Comparison of ENCODE assay signal across 8 cellular contexts in genomic region chr1:119647228-119647733, GRCh38. TPM values are rescaled to one million over a fixed set of nuclear protein-coding genes. Genes with fewer than 3 reads are reported as not detected.
DNase-seq lines count a peak whose midpoint lies in the region; ATAC-seq and TF ChIP-seq lines count a peak whose summit lies in the region.

No MANE protein-coding gene starts in this region.

- peak overlapping the region; percentile 62 for H3K4me3 Mint-ChIP-seq in activated naive CD4-positive, alpha-beta T cell treated with anti-CD3 and anti-CD28 coated beads, Interleukin-2, amount 10 ng/mL, durations not matched to agents 7 days and 5 days
- peak overlapping the region; percentile 83 for H3K4me3 Mint-ChIP-seq in activated naive CD8-positive, alpha-beta T cell treated with anti-CD3 and anti-CD28 coated beads for 36 hours
- H3K4me3 Mint-ChIP-seq in stimulated activated naive CD8-positive, alpha-beta T cell treated with anti-CD3 and anti-CD28 coated beads, Interleukin-15, amount 100 ng/mL, for 72 hours, result peak overlapping the region; percentile 83 to 87

- H3K36me3 ChIP-seq in iPS-18a (ENCODE audit: control insufficient read depth, low read depth, low read length), result no peaks in the 10 kb centered on the region

- in situ Hi-C loops in GM13977 (cut with MboI; ENCODE audit: low pct_unique_long_range_greater_than_20kb, low sequenced_read_pairs, unreplicated experiment), result no loop called here

- H3K27ac Mint-ChIP-seq in activated naive CD4-positive, alpha-beta T cell treated with anti-CD3 and anti-CD28 coated beads, Interleukin-2, amount 10 ng/mL, durations not matched to agents 7 days and 5 days, result no peak overlapping the region
- H3K27ac Mint-ChIP-seq in activated naive CD8-positive, alpha-beta T cell treated with anti-CD3 and anti-CD28 coated beads for 36 hours, result no peak overlapping the region
- H3K27ac Mint-ChIP-seq in stimulated activated naive CD8-positive, alpha-beta T cell treated with anti-CD3 and anti-CD28 coated beads, Interleukin-15, amount 100 ng/mL, for 72 hours, result no peak overlapping the region

- H3K36me3 Mint-ChIP-seq in activated naive CD4-positive, alpha-beta T cell treated with anti-CD3 and anti-CD28 coated beads, Interleukin-2, amount 10 ng/mL, durations not matched to agents 7 days and 5 days, result no peaks in the 10 kb centered on the region
- no peaks in the 10 kb centered on the region for H3K36me3 Mint-ChIP-seq in activated naive CD8-positive, alpha-beta T cell treated with anti-CD3 and anti-CD28 coated beads for 36 hours

- H3K27me3 Mint-ChIP-seq in activated naive CD4-positive, alpha-beta T cell treated with anti-CD3 and anti-CD28 coated beads, Interleukin-2, amount 10 ng/mL, durations not matched to agents 7 days and 5 days, result peaks cover 81% of the 10 kb centered on the region
- H3K27me3 Mint-ChIP-seq in activated naive CD8-positive, alpha-beta T cell treated with anti-CD3 and anti-CD28 coated beads for 36 hours, result peaks cover 89% of the 10 kb centered on the region
- H3K27me3 Mint-ChIP-seq in stimulated activated naive CD8-positive, alpha-beta T cell treated with anti-CD3 and anti-CD28 coated beads, Interleukin-15, amount 100 ng/mL, for 72 hours, result peaks cover 90% of the 10 kb centered on the region

- peak overlapping the region; percentile 29 for H3K27ac ChIP-seq in iPS-18a (ENCODE audit: low read length)

- peaks cover 21% of the 10 kb centered on the region for H3K27me3 ChIP-seq in iPS-18a (ENCODE audit: control insufficient read depth, insufficient read depth, low read length)

- DNase-seq in activated naive CD4-positive, alpha-beta T cell treated with anti-CD3 and anti-CD28 coated beads, Interleukin-2, amount 10 ng/mL, durations not matched to agents 7 days and 5 days, result no peak
- no peak for DNase-seq in activated naive CD4-positive, alpha-beta T cell treated with anti-CD3 and anti-CD28 coated beads, Interleukin-2, amount 50 U/mL, for 16 hours
- no peak for DNase-seq in activated naive CD8-positive, alpha-beta T cell treated with anti-CD3 and anti-CD28 coated beads for 36 hours
- DNase-seq in stimulated activated naive CD8-positive, alpha-beta T cell treated with anti-CD3 and anti-CD28 coated beads, Interleukin-15, amount 100 ng/mL, for 72 hours, result no peak
- DNase-seq in GM13977 (ENCODE audit: low spot score), result no peak

- H3K9me3 Mint-ChIP-seq in activated naive CD4-positive, alpha-beta T cell treated with anti-CD3 and anti-CD28 coated beads, Interleukin-2, amount 10 ng/mL, durations not matched to agents 7 days and 5 days, result no peaks in the 10 kb centered on the region
- no peaks in the 10 kb centered on the region for H3K9me3 Mint-ChIP-seq in activated naive CD8-positive, alpha-beta T cell treated with anti-CD3 and anti-CD28 coated beads for 36 hours
- H3K9me3 Mint-ChIP-seq in stimulated activated naive CD8-positive, alpha-beta T cell treated with anti-CD3 and anti-CD28 coated beads, Interleukin-15, amount 100 ng/mL, for 72 hours, result no peaks in the 10 kb centered on the region

- H3K9ac ChIP-seq in iPS-18a (ENCODE audit: low read length), result peak overlapping the region; percentile 86

- peaks cover 12% of the 10 kb centered on the region for H3K4me1 Mint-ChIP-seq in activated naive CD4-positive, alpha-beta T cell treated with anti-CD3 and anti-CD28 coated beads, Interleukin-2, amount 10 ng/mL, durations not matched to agents 7 days and 5 days
- peaks cover 28% of the 10 kb centered on the region for H3K4me1 Mint-ChIP-seq in activated naive CD8-positive, alpha-beta T cell treated with anti-CD3 and anti-CD28 coated beads for 36 hours
- H3K4me1 Mint-ChIP-seq in stimulated activated naive CD8-positive, alpha-beta T cell treated with anti-CD3 and anti-CD28 coated beads, Interleukin-15, amount 100 ng/mL, for 72 hours, result peaks cover 26% of the 10 kb centered on the region

- peak overlapping the region; percentile 90 for H3K4me3 ChIP-seq in iPS-18a (ENCODE audit: low read length)

- no peak for TF ChIP-seq CTCF in GM13977 (IDR thresholded peaks at IDR 0.05; ENCODE audit: extremely low read depth, insufficient read depth, missing control alignments)

- H3K9me3 ChIP-seq in iPS-18a (ENCODE audit: control insufficient read depth, low read depth, low read length), result no peaks in the 10 kb centered on the region

- ATAC-seq in stimulated activated naive CD8-positive, alpha-beta T cell treated with anti-CD3 and anti-CD28 coated beads, Interleukin-15, amount 100 ng/mL, for 72 hours, result no peak
- no peak for ATAC-seq in GM21529 (IDR thresholded peaks at IDR 0.05; ENCODE audit: unreplicated experiment)
- ATAC-seq in GM19035 (IDR thresholded peaks at IDR 0.05; ENCODE audit: unreplicated experiment), result no peak

- CTCF ChIA-PET in activated naive CD4-positive, alpha-beta T cell treated with anti-CD3 and anti-CD28 coated beads, Interleukin-2, amount 10 ng/mL, durations not matched to agents 7 days and 5 days (lab: Charles Lee), result interaction anchor here (1.2 to 2.0 kb wide), 2 partner anchors 28 to 30 kb away, joined by 3 to 10 read pairs; no protein-coding TSS in a partner anchor

- H3K4me1 ChIP-seq in iPS-18a (ENCODE audit: control insufficient read depth, low read depth, low read length), result peaks cover 17% of the 10 kb centered on the region

RNA-seq across cellular contexts. Expression of gene ZNF697, which starts 0.8 kb away (rescaled TPM):
- 1 to 10 TPM in 1 of 2 experiments, under 1 TPM in 1; 0.91 to 1.1 TPM for total RNA-seq in activated naive CD8-positive, alpha-beta T cell treated with anti-CD3 and anti-CD28 coated beads for 36 hours
